In genomic region chr4:177308842-177309524, GRCh38 we compare ENCODE assay signal across 8 cellular contexts. TPM values are rescaled to one million over a fixed set of nuclear protein-coding genes. Genes with fewer than 3 reads are reported as not detected.
A peak's percentile ranks its signal among the peaks of the same experiment; 100 is the strongest.
DNase-seq lines count a peak whose midpoint lies in the region; ATAC-seq, FAIRE-seq and TF ChIP-seq lines count a peak whose summit lies in the region.

No MANE protein-coding gene starts in this region.

- H3K27ac ChIP-seq in keratinocyte (ENCODE audit: control insufficient read depth, insufficient read depth, low read length) (peak overlapping the region; percentile 5), vagina (no peak overlapping the region)

- FAIRE-seq in keratinocyte (lab: Jason Lieb, UNC), result no peak

- ATAC-seq in GM19035 (IDR thresholded peaks at IDR 0.05; ENCODE audit: unreplicated experiment), result no peak

- dilution Hi-C loops in keratinocyte (cut with MboI; ENCODE audit: extremely low pct_ligation_motif_present, low sequenced_read_pairs), result no loop called here

- H3K4me3 ChIP-seq in WI38 (ENCODE audit: low read depth, low read length) (peak overlapping the region; percentile 85), keratinocyte (ENCODE audit: control insufficient read depth in 2 of 3, extremely low read depth in 1 of 3, insufficient read depth in 2 of 3, low read depth in 1 of 3, low read length in 3 of 3) (peak overlapping the region in 2 of 3 experiments; percentile 94 to 99), vagina (peak overlapping the region; percentile 61 to 65)

- no peaks in the 10 kb centered on the region for H3K9me3 ChIP-seq in keratinocyte (ENCODE audit: control insufficient read depth, low read depth, low read length)
- no peaks in the 10 kb centered on the region for H3K9me3 ChIP-seq in vagina

- H2AFZ ChIP-seq in keratinocyte (ENCODE audit: control insufficient read depth, low read length), result peak overlapping the region; percentile 96

- peak overlapping the region; percentile 81 for H3K9ac ChIP-seq in keratinocyte (ENCODE audit: control insufficient read depth, extremely low read depth, insufficient read depth, low read length)

- no peak for TF ChIP-seq POLR2A in vagina (IDR thresholded peaks at IDR 0.05)

- intact Hi-C loops in vagina (cut with DNase I), result no loop called here

- peaks cover 27% of the 10 kb centered on the region for H3K4me1 ChIP-seq in keratinocyte (ENCODE audit: control insufficient read depth, extremely low read depth, insufficient read depth, low read length)
- peaks cover 13% of the 10 kb centered on the region for H3K4me1 ChIP-seq in vagina

- H3K79me2 ChIP-seq in keratinocyte (ENCODE audit: control insufficient read depth, insufficient read depth, low read length), result peaks cover 26% of the 10 kb centered on the region

- H3K9me1 ChIP-seq in keratinocyte (ENCODE audit: control insufficient read depth, extremely low read depth, insufficient read depth, low read length), result no peaks in the 10 kb centered on the region

- H4K20me1 ChIP-seq in keratinocyte (ENCODE audit: control insufficient read depth, extremely low read depth, insufficient read depth, low read length), result no peaks in the 10 kb centered on the region

- H3K36me3 ChIP-seq in keratinocyte (ENCODE audit: control insufficient read depth in 2 of 2, extremely low read depth in 1 of 2, insufficient read depth in 2 of 2, low read length in 2 of 2), result no peaks in the 10 kb centered on the region
- H3K36me3 ChIP-seq in vagina, result no peaks in the 10 kb centered on the region

- no peak for TF ChIP-seq CTCF in WI38 (IDR thresholded peaks at IDR 0.05; ENCODE audit: low read depth, low read length)
- TF ChIP-seq CTCF in keratinocyte (optimal IDR thresholded peaks at IDR 0.05 in 1 of 3, IDR thresholded peaks at IDR 0.05 in 1 of 3, conservative IDR thresholded peaks at IDR 0.05 in 1 of 3; ENCODE audit: extremely low read depth in 1 of 3, insufficient read depth in 2 of 3, low read length in 3 of 3), result no peak
- TF ChIP-seq CTCF in vagina (IDR thresholded peaks at IDR 0.05), result no peak

- peak overlapping the region; percentile 94 for H3K4me2 ChIP-seq in keratinocyte (ENCODE audit: control insufficient read depth, extremely low read depth, insufficient read depth, low read depth, low read length)

- no peaks in the 10 kb centered on the region for H3K27me3 ChIP-seq in keratinocyte (ENCODE audit: control insufficient read depth, extremely low read depth, insufficient read depth, low read length)
- H3K27me3 ChIP-seq in vagina, result no peaks in the 10 kb centered on the region

- DNase-seq in stimulated activated CD4-positive, alpha-beta T cell treated with anti-CD3 and anti-CD28 coated beads, Interleukin-12 subunit alpha, Interleukin-12 subunit beta, amount 100 ng/mL, for 48 hours (ENCODE audit: low read depth in 2 of 3, low spot score in 1 of 3), result peak in 2 of 3 donors; percentile 2 to 6
- DNase-seq in stimulated activated CD4-positive, alpha-beta T cell treated with anti-CD3 and anti-CD28 coated beads, Interleukin-2, amount 100 ng/mL, for 24 hours, result no peak
- no peak for DNase-seq in keratinocyte (ENCODE audit: low read depth, low spot score)
- DNase-seq in vagina (ENCODE audit: extremely low spot score in 2 of 2), result no peak
- DNase-seq in NCI-H128 (lab: John Stamatoyannopoulos, UW; ENCODE audit: unreplicated experiment), result no peak
- DNase-seq in dedifferentiated amniotic fluid mesenchymal stem cell (ENCODE audit: extremely low spot score), result no peak

RNA-seq across cellular contexts. Expression of gene NEIL3, which starts 0.7 kb away (rescaled TPM):
- polyA plus RNA-seq in keratinocyte, result 0.82 to 7.6 TPM (median 5.6 TPM) in 3 replicates
- not detected for polyA plus RNA-seq in keratinocyte (2011; ENCODE audit: low read depth)
- 1.2 and 2.4 TPM in 2 replicates for polyA plus RNA-seq in keratinocyte (2011; cell fraction: cytosol; rRNA removed)
- 1.0 and 1.6 TPM in 2 replicates for polyA plus RNA-seq in keratinocyte (2011; cell fraction: nucleus; rRNA removed)
- 0.07 and 3.7 TPM in 2 replicates for polyA plus RNA-seq in keratinocyte (2012; ENCODE audit: low replicate concordance)
- 0.73 to 5.8 TPM in 2 of 3 replicates, not detected in the other for polyA minus RNA-seq in keratinocyte
- polyA minus RNA-seq in keratinocyte (2011; cell fraction: cytosol; rRNA and poly(A)+ RNA removed), result not detected
- 0.54 and 1.2 TPM in 2 replicates for polyA minus RNA-seq in keratinocyte (2011; cell fraction: nucleus; rRNA and poly(A)+ RNA removed)
- total RNA-seq in vagina, result 0.98 TPM

Comparison
In these comparisons a context has a peak if more than half of its experiments do, and no peak if none do; other contexts are left out.
1. DNase-seq: peak in stimulated activated CD4-positive, alpha-beta T cell treated with anti-CD3 and anti-CD28 coated beads, Interleukin-12 subunit alpha, Interleukin-12 subunit beta, amount 100 ng/mL, for 48 hours (2 of 3); none in stimulated activated CD4-positive, alpha-beta T cell treated with anti-CD3 and anti-CD28 coated beads, Interleukin-2, amount 100 ng/mL, for 24 hours (0 of 2), keratinocyte (single experiment), vagina (0 of 2), NCI-H128 (single experiment) and dedifferentiated amniotic fluid mesenchymal stem cell (single experiment).
2. Peak in every context shown above with its lines, with median percentiles within 50 percentile points of each other: H3K4me3 ChIP-seq.